Comparison of ENCODE assay signal across 8 cellular contexts in the genomic region with DNA sequence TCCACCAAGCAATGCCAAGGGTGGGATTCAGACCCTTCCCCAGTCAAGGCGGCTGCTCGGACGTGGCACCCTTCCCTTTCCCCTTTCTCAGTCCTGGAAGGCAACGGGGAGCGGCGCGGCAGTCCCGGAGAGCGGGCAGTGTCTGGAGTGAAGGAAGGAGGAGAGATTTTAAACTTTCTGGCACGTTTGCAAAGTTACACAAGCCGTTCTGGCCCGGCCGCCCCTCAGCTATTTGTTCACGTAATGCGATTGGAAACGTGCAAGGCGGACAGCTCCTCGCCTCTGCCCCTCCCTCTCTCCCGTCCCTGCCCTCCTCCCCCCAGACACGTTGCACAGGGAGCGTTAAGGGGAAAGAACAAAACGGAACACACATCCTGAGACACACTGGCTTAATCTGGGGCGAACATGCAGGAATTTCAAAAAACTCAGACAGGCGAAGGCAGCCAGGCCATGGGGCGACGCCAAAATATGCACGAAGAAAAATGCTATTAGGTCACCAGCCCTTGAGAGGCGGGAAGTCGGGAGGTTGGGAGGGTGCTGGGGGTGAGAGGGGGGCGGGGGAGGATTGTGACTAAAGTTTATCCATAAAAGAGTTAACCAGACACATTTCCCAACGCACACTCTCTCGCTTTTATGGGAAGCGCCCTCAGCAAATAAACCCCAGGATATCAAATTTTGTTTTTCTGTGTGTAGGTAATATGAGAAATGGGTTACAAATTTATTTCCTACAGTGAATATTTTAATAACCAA. TPM values are rescaled to one million over a fixed set of nuclear protein-coding genes. Genes with fewer than 3 reads are reported as not detected.
A peak's percentile ranks its signal among the peaks of the same experiment; 100 is the strongest.
DNase-seq lines count a peak whose midpoint lies in the region; ATAC-seq and TF ChIP-seq lines count a peak whose summit lies in the region.

A gene with protein sequence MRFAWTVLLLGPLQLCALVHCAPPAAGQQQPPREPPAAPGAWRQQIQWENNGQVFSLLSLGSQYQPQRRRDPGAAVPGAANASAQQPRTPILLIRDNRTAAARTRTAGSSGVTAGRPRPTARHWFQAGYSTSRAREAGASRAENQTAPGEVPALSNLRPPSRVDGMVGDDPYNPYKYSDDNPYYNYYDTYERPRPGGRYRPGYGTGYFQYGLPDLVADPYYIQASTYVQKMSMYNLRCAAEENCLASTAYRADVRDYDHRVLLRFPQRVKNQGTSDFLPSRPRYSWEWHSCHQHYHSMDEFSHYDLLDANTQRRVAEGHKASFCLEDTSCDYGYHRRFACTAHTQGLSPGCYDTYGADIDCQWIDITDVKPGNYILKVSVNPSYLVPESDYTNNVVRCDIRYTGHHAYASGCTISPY (minus strand): TSS at position 144 of the 750 bp plus-strand sequence. CDS start 274 bp downstream, outside the sequence.

- POLR2A ChIA-PET in SK-N-SH (lab: Yijun Ruan, JAX), result interaction anchor here (1.0 kb wide), 1 partner anchor 117 kb away, joined by 4 read pairs; a partner anchor contains a TSS

- H2AK5ac ChIP-seq in H9 (ENCODE audit: insufficient read length, low read length), result no peak within 1 kb of the TSS

- H3K4me1 Mint-ChIP-seq in CD14-positive monocyte (peaks cover 20% of the 10 kb centered on the region), H9 (peaks cover 27 to 30% of the 10 kb centered on the region in 2 experiments), mesothelial cell of epicardium (peaks cover 22% of the 10 kb centered on the region)

- CTCF ChIA-PET in SK-N-SH (lab: Yijun Ruan, JAX), result interaction anchor here (1.0 to 3.7 kb wide), 8 partner anchors 14 to 117 kb away, joined by 3 to 25 read pairs (median 4); a partner anchor contains a TSS

- peak within 1 kb of the TSS; percentile 15 for H3K18ac ChIP-seq in H9 (ENCODE audit: insufficient read length, low read depth, low read length)

- H2AFZ ChIP-seq in H9 (ENCODE audit: low read length) (peak within 1 kb of the TSS; percentile 0), SK-N-SH (ENCODE audit: low read depth) (peak within 1 kb of the TSS; percentile 83)

- H3K27ac Mint-ChIP-seq in CD14-positive monocyte (peak within 1 kb of the TSS in 1 of 7 donors; percentile 68), H9 (no peak within 1 kb of the TSS; a peak in 1 of 7 replicates), mesothelial cell of epicardium (peak within 1 kb of the TSS; percentile 80)

- H3K9me3 Mint-ChIP-seq in CD14-positive monocyte, result peaks cover 0 to 13% (median 6%) of the 10 kb centered on the region in 7 donors
- H3K9me3 Mint-ChIP-seq in H9, result no peaks in the 10 kb centered on the region
- no peaks in the 10 kb centered on the region for H3K9me3 Mint-ChIP-seq in mesothelial cell of epicardium

- H2BK15ac ChIP-seq in H9 (ENCODE audit: low read depth, low read length), result no peak within 1 kb of the TSS

- H3K4me1 ChIP-seq in H9 (ENCODE audit: insufficient read depth, low read length) (no peaks in the 10 kb centered on the region), SK-N-SH (ENCODE audit: control insufficient read depth in 1 of 2, insufficient read depth in 2 of 2, low read depth in 1 of 2, low read length in 1 of 2) (peaks cover 14 to 15% of the 10 kb centered on the region in 2 experiments; a peak in 3 of 4 replicates)

- H3K79me1 ChIP-seq in H9 (ENCODE audit: insufficient read depth, low read depth, low read length, poor library complexity, severe bottlenecking), result no peaks in the 10 kb centered on the region

- H2BK12ac ChIP-seq in H9 (ENCODE audit: insufficient read length, low read depth, low read length), result no peak within 1 kb of the TSS

- peaks cover 15% of the 10 kb centered on the region; the same call in 1 of the 2 replicates for H3K27me3 ChIP-seq in H9 (ENCODE audit: insufficient read depth, low read length)
- no peaks in the 10 kb centered on the region for H3K27me3 ChIP-seq in SK-N-SH (ENCODE audit: insufficient read depth)

- no peak for TF ChIP-seq RAD21 in SK-N-SH (IDR thresholded peaks at IDR 0.05; ENCODE audit: low read length)

- H3K56ac ChIP-seq in H9 (ENCODE audit: insufficient read length, low read depth, low read length), result no peak within 1 kb of the TSS

- H4K20me1 ChIP-seq in H9 (ENCODE audit: control insufficient read depth, insufficient read depth, insufficient read length) (no peaks in the 10 kb centered on the region), SK-N-SH (ENCODE audit: insufficient read depth) (no peaks in the 10 kb centered on the region)

- H3K36me3 Mint-ChIP-seq in CD14-positive monocyte, result peaks cover 3 to 6% of the 10 kb centered on the region in 2 donors
- no peaks in the 10 kb centered on the region; a peak in 1 of 7 replicates for H3K36me3 Mint-ChIP-seq in H9 (ENCODE audit: insufficient read depth in 1 of 3, low read depth in 3 of 3)
- no peaks in the 10 kb centered on the region for H3K36me3 Mint-ChIP-seq in mesothelial cell of epicardium

- H4K5ac ChIP-seq in H9 (ENCODE audit: insufficient read length, low read depth, low read length), result no peak within 1 kb of the TSS

- no peak within 1 kb of the TSS for H2BK120ac ChIP-seq in H9 (ENCODE audit: low read depth, low read length, poor library complexity, severe bottlenecking)

- H3F3A ChIP-seq in SK-N-SH (replicated peaks; ENCODE audit: insufficient read depth), result peaks cover 5% of the 10 kb centered on the region

- intact Hi-C loops in CD14-positive monocyte (cut with micrococcal nuclease), result no loop called here

- no peaks in the 10 kb centered on the region for H3K9me2 ChIP-seq in SK-N-SH

- no peak for ATAC-seq in HG02759 (IDR thresholded peaks at IDR 0.05; ENCODE audit: unreplicated experiment)

- H3K14ac ChIP-seq in H9 (ENCODE audit: insufficient read depth, low read length), result 0 out of 2 replicates have a peak within 1 kb of the TSS, but pooled peaks have one; percentile 21

- H3K4me3 Mint-ChIP-seq in CD14-positive monocyte (peak within 1 kb of the TSS; percentile 62 to 91), H9 (peak within 1 kb of the TSS; percentile 73 to 82), mesothelial cell of epicardium (peak within 1 kb of the TSS; percentile 79)

- peak within 1 kb of the TSS; percentile 51 for H3K9ac ChIP-seq in H9 (ENCODE audit: extremely low read depth, insufficient read length, low read length)
- H3K9ac ChIP-seq in SK-N-SH, result peak within 1 kb of the TSS; percentile 91

- H2BK5ac ChIP-seq in H9 (ENCODE audit: insufficient read length, low read length), result no peak within 1 kb of the TSS

- H4K91ac ChIP-seq in H9 (ENCODE audit: insufficient read length, low read depth, low read length), result no peak within 1 kb of the TSS

- H3K27me3 Mint-ChIP-seq in CD14-positive monocyte (ENCODE audit: low read depth in 3 of 3) (peaks cover 38 to 54% (median 41%) of the 10 kb centered on the region in 3 donors), H9 (ENCODE audit: low read depth) (peaks cover 48% of the 10 kb centered on the region), mesothelial cell of epicardium (ENCODE audit: low read depth) (peaks cover 42% of the 10 kb centered on the region)

- H3T11ph ChIP-seq in H9 (ENCODE audit: low read length), result no peak within 1 kb of the TSS

- TF ChIP-seq CTCF in CD14-positive monocyte (IDR thresholded peaks at IDR 0.05) (no peak), H9 (conservative IDR thresholded peaks at IDR 0.05) (no peak), SK-N-SH (IDR thresholded peaks at IDR 0.05) (no peak), mesothelial cell of epicardium (IDR thresholded peaks at IDR 0.05; ENCODE audit: unreplicated experiment) (no peak)

- no peak for DNase-seq in CD14-positive monocyte (ENCODE audit: low spot score)
- DNase-seq in H9, result peak; percentile 50
- peak; percentile 54 for DNase-seq in SK-N-SH
- peak; percentile 25 for DNase-seq in epidermal melanocyte (ENCODE audit: insufficient read length, low spot score)
- DNase-seq in mesothelial cell of epicardium (ENCODE audit: low spot score in 2 of 2, unreplicated experiment in 2 of 2), result peak in 1 of 2 experiments; percentile 62
- DNase-seq in ureter (ENCODE audit: low spot score), result peak; percentile 80
- no peak for DNase-seq in activated gamma-delta T cell treated with Interleukin-2 at 50 U/mL for 16 hours

- H3K4ac ChIP-seq in H9 (ENCODE audit: low read depth, low read length), result no peak within 1 kb of the TSS

- peak within 1 kb of the TSS; percentile 64 for H3K4me2 ChIP-seq in H9 (ENCODE audit: insufficient read depth, insufficient read length, low read length)
- H3K4me2 ChIP-seq in SK-N-SH, result peak within 1 kb of the TSS; percentile 88

- no CpG with 5 or more reads among the region's 33 CpGs for WGBS in H9 (ENCODE audit: extremely low coverage, insufficient read length, low lambda C conversion rate)
- WGBS in SK-N-SH (ENCODE audit: low lambda C conversion rate), result 28% methylated on average over 31 of the region's 33 CpGs

- H3K79me2 ChIP-seq in H9 (ENCODE audit: insufficient read depth, low read length) (peaks cover 2% of the 10 kb centered on the region; the same call in 1 of the 2 replicates), SK-N-SH (ENCODE audit: insufficient read depth) (peaks cover 43% of the 10 kb centered on the region)

- no peak within 1 kb of the TSS for H3K23ac ChIP-seq in H9 (ENCODE audit: insufficient read length, low read depth, low read length)

- H3K27ac ChIP-seq in H9 (ENCODE audit: insufficient read length, low read depth, low read length) (no peak within 1 kb of the TSS), SK-N-SH (ENCODE audit: low read depth in 2 of 2, low read length in 1 of 2) (peak within 1 kb of the TSS; percentile 39 to 83; a peak in 3 of 4 replicates)

- no peak within 1 kb of the TSS for H4K8ac ChIP-seq in H9 (replicated peaks; ENCODE audit: insufficient read length, low read depth, low read length)

- peaks cover 17% of the 10 kb centered on the region for H3K23me2 ChIP-seq in H9 (ENCODE audit: insufficient read length, low read depth, low read length, poor library complexity, severe bottlenecking)

- no peak for TF ChIP-seq EP300 in SK-N-SH (IDR thresholded peaks at IDR 0.05; ENCODE audit: borderline replicate concordance in 1 of 2, low read depth in 1 of 2, low read length in 1 of 2)

- H3K36me3 ChIP-seq in SK-N-SH (replicated peaks in 1 of 2; ENCODE audit: control insufficient read depth in 1 of 2, insufficient read depth in 2 of 2, low read length in 1 of 2), result peaks cover 3 to 18% of the 10 kb centered on the region in 2 experiments

- H2BK20ac ChIP-seq in H9 (ENCODE audit: low read depth, low read length, poor library complexity, severe bottlenecking), result no peak within 1 kb of the TSS

- peak within 1 kb of the TSS; percentile 71 to 85 for H3K4me3 ChIP-seq in SK-N-SH (ENCODE audit: low read depth in 2 of 2, low read length in 1 of 2)

- H3K9me3 ChIP-seq in H9 (ENCODE audit: control insufficient read depth, low read depth, low read length) (no peaks in the 10 kb centered on the region), SK-N-SH (no peaks in the 10 kb centered on the region)

RNA-seq across cellular contexts. Expression of the gene that starts here (rescaled TPM):
- polyA plus RNA-seq in CD14-positive monocyte, result not detected
- 0.61 and 0.79 TPM in 2 replicates for total RNA-seq in H9 (2021)
- polyA plus RNA-seq in SK-N-SH (2012; rRNA removed), result 36.3 and 50.4 TPM in 2 replicates
- polyA plus RNA-seq in SK-N-SH (2012; cell fraction: cytosol; rRNA removed), result 30.8 and 41.6 TPM in 2 replicates
- 105 and 108 TPM in 2 replicates for polyA plus RNA-seq in SK-N-SH (2012; cell fraction: nucleus; rRNA removed)
- total RNA-seq in mesothelial cell of epicardium, result 16.3 to 17.4 TPM (median 16.9 TPM) in 3 replicates
- 6.5 TPM for total RNA-seq in ureter

Comparison
In these comparisons a context has a peak if more than half of its experiments do, and no peak if none do; other contexts are left out.
1. RNA of the gene that starts here (polyA plus RNA-seq): 30.8 to 108 TPM in SK-N-SH; not detected in CD14-positive monocyte; every median in the first group is over 10 times any median in the second.
2. Peak in DNase-seq, H3K9ac ChIP-seq and H3K4me2 ChIP-seq in H9; RNA of the gene not detected or under 1 TPM.
3. DNase-seq: peak in SK-N-SH (single experiment), epidermal melanocyte (single experiment) and ureter (single experiment); none in CD14-positive monocyte (single experiment) and activated gamma-delta T cell treated with Interleukin-2 at 50 U/mL for 16 hours (single experiment).
4. Peak in every context shown above with its lines, with median percentiles within 50 percentile points of each other: H3K4me3 Mint-ChIP-seq.